20 cellular contexts compared by ENCODE assay signal in the genomic region with DNA sequence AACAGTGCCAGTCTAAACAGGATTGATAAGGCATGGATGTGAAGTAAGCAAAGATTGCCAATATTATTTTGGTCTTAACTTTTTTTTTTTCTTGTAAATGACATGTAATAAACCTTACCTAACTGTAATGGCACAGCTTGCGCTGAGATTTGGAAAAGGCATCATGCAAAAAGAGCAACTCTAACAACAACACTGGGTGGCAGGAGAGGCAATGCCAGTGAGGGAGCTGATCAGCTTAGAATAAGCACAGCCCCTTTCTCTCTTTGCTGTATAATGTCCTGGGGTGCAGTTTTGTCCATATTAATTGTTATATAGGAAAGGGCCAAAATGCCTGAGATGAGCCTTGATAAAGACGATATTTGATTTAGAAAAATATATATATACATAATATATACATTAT.
DNase-seq lines count a peak whose midpoint lies in the region; ATAC-seq and TF ChIP-seq lines count a peak whose summit lies in the region.
"Had no signal": no experiment of that assay in that cellular context is flagged by ENCODE, and none has a peak within 500 bp of the region (broad histone marks: within the 10 kb centered on the region; RNA-seq: fewer than 3 reads in every experiment).

No MANE protein-coding gene starts in this region.

- H3K36me3 ChIP-seq in left ventricle myocardium inferior = no peaks in the 10 kb centered on the region
- H3K36me3 ChIP-seq: MG63, ovary had no signal

- no peak for DNase-seq in left ventricle myocardium inferior
- no peak for DNase-seq in left ventricle myocardium superior
- DNase-seq in SK-N-DZ (ENCODE audit: low spot score) = peak; percentile 3
- DNase-seq in foreskin melanocyte = peak; percentile 4
- no peak for DNase-seq in NCI-H524 treated with DMSO at 0.1 percent for 48 hours (lab: John Stamatoyannopoulos, UW)
- DNase-seq in dorsolateral prefrontal cortex = no peak
- DNase-seq: activated B cell treated with CpG ODN at 0.5 μM for 24 hours; Caco-2; effector memory CD4-positive, alpha-beta T cell; MG63; NCI-H187 treated with DMSO at 0.1 percent for 48 hours; NCI-H526 treated with DMSO at 0.1 percent for 48 hours; ovary; RPMI8226; stimulated activated CD4-positive, alpha-beta T cell treated with anti-CD3 and anti-CD28 coated beads, Interleukin-4, amount 100 ng/mL, for 24 hours; T-cell had no signal

- peaks cover 9% of the 10 kb centered on the region for H3K9me3 ChIP-seq in left ventricle myocardium inferior (replicated peaks)
- H3K9me3 ChIP-seq: MG63, ovary had no signal

- H3K27ac ChIP-seq in left ventricle myocardium inferior (replicated peaks) (no peak overlapping the region), dorsolateral prefrontal cortex (no peak overlapping the region)
- H3K27ac ChIP-seq: ovary had no signal

- intact Hi-C loops in left ventricle myocardium inferior (cut with micrococcal nuclease) (no loop called here), left ventricle myocardium superior (cut with micrococcal nuclease) (no loop called here), dorsolateral prefrontal cortex (cut with DNase I) (no loop called here)

- H3K27me3 ChIP-seq in left ventricle myocardium inferior (ENCODE audit: low read depth) (no peaks in the 10 kb centered on the region), dorsolateral prefrontal cortex (no peaks in the 10 kb centered on the region)
- H3K27me3 ChIP-seq: MG63, ovary had no signal

- H3K4me1 ChIP-seq in left ventricle myocardium inferior = no peaks in the 10 kb centered on the region
- H3K4me1 ChIP-seq: Caco-2 had no signal

- no peak for ATAC-seq in left ventricle myocardium superior
- ATAC-seq in GM19452 (IDR thresholded peaks at IDR 0.05; ENCODE audit: unreplicated experiment) = no peak
- ATAC-seq in HG03439 (IDR thresholded peaks at IDR 0.05; ENCODE audit: unreplicated experiment) = no peak
- ATAC-seq: GM12878, left lobe of liver, T-cell had no signal

- no peak overlapping the region for H3K4me3 ChIP-seq in left ventricle myocardium inferior
- H3K4me3 ChIP-seq in dorsolateral prefrontal cortex = no peak overlapping the region
- H3K4me3 ChIP-seq: GM12878, MG63, ovary had no signal

- peak; percentile 44 for TF ChIP-seq CTCF in left ventricle myocardium inferior (IDR thresholded peaks at IDR 0.05; ENCODE audit: borderline replicate concordance)
- no peak for TF ChIP-seq CTCF in dorsolateral prefrontal cortex (IDR thresholded peaks at IDR 0.05 in 54 of 56, conservative IDR thresholded peaks at IDR 0.05 in 2 of 56; ENCODE audit: low read depth in 1 of 56, partially characterized antibody in 56 of 56)

Comparison
In these comparisons a context has a peak if more than half of its experiments do, and no peak if none do; other contexts are left out.
1. DNase-seq: peak in SK-N-DZ (single experiment) and foreskin melanocyte (single experiment); none in left ventricle myocardium inferior (single experiment), left ventricle myocardium superior (single experiment), NCI-H524 treated with DMSO at 0.1 percent for 48 hours (single experiment) and dorsolateral prefrontal cortex (0 of 10).